8 cellular contexts compared by ENCODE assay signal in genomic region chr1:153194331-153195050, GRCh38. TPM values are rescaled to one million over a fixed set of nuclear protein-coding genes. Genes with fewer than 3 reads are reported as not detected.
"Had no signal": no experiment of that assay in that cellular context is flagged by ENCODE, and none has a peak within 500 bp of the region (broad histone marks: within the 10 kb centered on the region; RNA-seq: fewer than 3 reads in every experiment).

No MANE protein-coding gene starts in this region.

- DNase-seq: IMR-90, KBM-7, KG1 had no signal

- H3K4me3 ChIP-seq: K562 had no signal

- H3K27ac ChIP-seq: HL-60 had no signal

RNA-seq across cellular contexts. Expression of gene LELP1, which starts 8.7 kb away (rescaled TPM):
- total RNA-seq: HepG2, HT-29, HT1080, IMR-90, K562 had no signal

RNA-seq across cellular contexts. Expression of gene PRR9, which starts 22.9 kb away (rescaled TPM):
- total RNA-seq: HepG2, HT-29, IMR-90 had no signal

RNA-seq across cellular contexts. Expression of gene SPRR2G, which starts 43.8 kb away (rescaled TPM):
- total RNA-seq: HepG2, HT-29, HT1080, IMR-90, K562 had no signal
